ENCODE assay signal across 23 cellular contexts in genomic region chr6:93243379-93243778, GRCh38.
A peak's percentile ranks its signal among the peaks of the same experiment; 100 is the strongest.
DNase-seq lines count a peak whose midpoint lies in the region; ATAC-seq and TF ChIP-seq lines count a peak whose summit lies in the region.
"Had no signal": no experiment of that assay in that cellular context is flagged by ENCODE, and none has a peak within 500 bp of the region (broad histone marks: within the 10 kb centered on the region; RNA-seq: fewer than 3 reads in every experiment).

No MANE protein-coding gene starts in this region.

- intact Hi-C loops in heart right ventricle (cut with DNase I), result no loop called here

- no peaks in the 10 kb centered on the region for H3K9me3 ChIP-seq in cardiac muscle cell (ENCODE audit: low read depth)
- no peaks in the 10 kb centered on the region for H3K9me3 ChIP-seq in heart right ventricle
- H3K9me3 ChIP-seq: A549; BE2C; BLaER1 treated with 17β-estradiol and CSF1 and Interleukin-3, amounts not matched to agents 10 nM and 100 nM had no signal

- no peaks in the 10 kb centered on the region for H3K27me3 ChIP-seq in cardiac muscle cell
- no peaks in the 10 kb centered on the region for H3K27me3 ChIP-seq in heart right ventricle
- H3K27me3 ChIP-seq: BE2C; BLaER1 treated with 17β-estradiol and CSF1 and Interleukin-3, amounts not matched to agents 10 nM and 100 nM had no signal

- 65 to 79% methylated on average over 1 of the region's 1 CpG for WGBS in heart right ventricle, 2 donors

- no peaks in the 10 kb centered on the region for H3K4me1 ChIP-seq in cardiac muscle cell (ENCODE audit: low read depth)
- no peaks in the 10 kb centered on the region for H3K4me1 ChIP-seq in heart right ventricle
- H3K4me1 ChIP-seq: A549; BE2C; BLaER1 treated with 17β-estradiol and CSF1 and Interleukin-3, amounts not matched to agents 10 nM and 100 nM had no signal

- H3K36me3 ChIP-seq in cardiac muscle cell (peaks cover 21% of the 10 kb centered on the region), heart right ventricle (no peaks in the 10 kb centered on the region)
- H3K36me3 ChIP-seq: BE2C; BLaER1 treated with 17β-estradiol and CSF1 and Interleukin-3, amounts not matched to agents 10 nM and 100 nM had no signal

- DNase-seq in cardiac muscle cell (ENCODE audit: low read depth in 1 of 2, low spot score in 1 of 2), result no peak
- no peak for DNase-seq in heart right ventricle
- DNase-seq in NCI-H69 (lab: John Stamatoyannopoulos, UW), result peak; percentile 22
- DNase-seq in pons (ENCODE audit: low spot score), result peak; percentile 19
- DNase-seq in hypothalamus (lab: John Stamatoyannopoulos, UW), result no peak
- DNase-seq: 8988T; ACHN; AML-193; BE2C; CD4-positive, alpha-beta T cell; CD8-positive, alpha-beta memory T cell; DMS 273 treated with DMSO at 0.1 percent for 48 hours; DMS79; EL; GDM1; H9; HFFc6 had no signal

- H3K4me3 ChIP-seq in cardiac muscle cell (no peak overlapping the region), heart right ventricle (no peak overlapping the region)
- H3K4me3 ChIP-seq: A549; BLaER1 treated with 17β-estradiol and CSF1 and Interleukin-3, amounts not matched to agents 10 nM and 100 nM; GM12878; GM23338 had no signal

- TF ChIP-seq CTCF in cardiac muscle cell (IDR thresholded peaks at IDR 0.05; ENCODE audit: low read depth, low read length) (no peak), heart right ventricle (IDR thresholded peaks at IDR 0.05) (no peak)

- H3K27ac ChIP-seq in cardiac muscle cell (peak overlapping the region; percentile 8), heart right ventricle (no peak overlapping the region)
- H3K27ac ChIP-seq: A549; BLaER1 treated with 17β-estradiol and CSF1 and Interleukin-3, amounts not matched to agents 10 nM and 100 nM had no signal

- ATAC-seq in heart right ventricle (no peak), GM21825 (IDR thresholded peaks at IDR 0.05; ENCODE audit: unreplicated experiment) (no peak)
- ATAC-seq: A549, GM12878, GM23338, HCT116 had no signal

Comparison
In these comparisons a context has a peak if more than half of its experiments do, and no peak if none do; other contexts are left out.
1. DNase-seq: peak in NCI-H69 (single experiment) and pons (single experiment); none in cardiac muscle cell (0 of 2), heart right ventricle (0 of 2) and hypothalamus (0 of 51).